ENCODE assay signal across 9 cellular contexts in the genomic region with DNA sequence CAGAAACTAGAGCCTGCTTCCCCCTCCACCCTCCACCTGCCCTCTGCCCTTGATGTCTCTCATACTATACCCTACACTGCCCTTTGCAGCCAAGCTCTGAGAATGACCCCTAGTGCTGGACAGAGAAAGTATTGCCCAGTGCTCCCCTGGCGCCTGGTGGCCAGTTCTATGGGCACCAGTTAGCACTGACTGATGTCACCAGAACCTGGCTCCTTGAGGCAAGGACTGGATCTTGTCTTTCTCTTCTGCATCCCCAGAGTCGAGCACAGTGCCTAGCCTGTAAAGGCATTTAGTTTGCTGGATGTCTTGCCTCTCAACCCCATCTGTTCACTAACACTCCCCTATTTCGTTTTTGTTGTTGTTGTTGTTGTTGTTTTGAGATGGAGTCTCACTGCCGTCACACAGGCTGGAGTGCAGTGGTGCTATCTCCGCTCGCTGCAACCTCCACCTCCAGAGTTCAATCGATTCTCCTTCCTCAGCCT. TPM values are rescaled to one million over a fixed set of nuclear protein-coding genes. Genes with fewer than 3 reads are reported as not detected.
A peak's percentile ranks its signal among the peaks of the same experiment; 100 is the strongest.
DNase-seq lines count a peak whose midpoint lies in the region; ATAC-seq lines count a peak whose summit lies in the region.
"Had no signal": no experiment of that assay in that cellular context is flagged by ENCODE, and none has a peak within 500 bp of the region (broad histone marks: within the 10 kb centered on the region; RNA-seq: fewer than 3 reads in every experiment).

No MANE protein-coding gene starts in this region.

- POLR2A ChIA-PET in CD4-positive, alpha-beta memory T cell (lab: Charles Lee; ENCODE audit: partially characterized antibody), result no interaction called here

- no peak overlapping the region for H3K4me3 ChIP-seq in GM23248
- H3K4me3 ChIP-seq in adipocyte (ENCODE audit: low read length), result no peak overlapping the region
- no peak overlapping the region for H3K4me3 ChIP-seq in skeletal muscle tissue (ENCODE audit: low read length in 3 of 3)
- H3K4me3 ChIP-seq in CD4-positive, alpha-beta memory T cell (ENCODE audit: low read length in 2 of 2), result no peak overlapping the region

- in situ Hi-C loops in GM23248 (cut with MboI), result no loop called here

- H3K36me3 Mint-ChIP-seq in CD4-positive, alpha-beta memory T cell, result no peaks in the 10 kb centered on the region

- peak; percentile 62 for DNase-seq in GM23248
- DNase-seq in adipocyte (ENCODE audit: low read depth), result peak; percentile 36
- DNase-seq in left ventricle myocardium superior, result no peak
- DNase-seq in COR-L47 (lab: John Stamatoyannopoulos, UW), result no peak
- DNase-seq in stimulated activated CD4-positive, alpha-beta T cell treated with anti-CD3 and anti-CD28 coated beads, Interleukin-15, amount 100 ng/mL, for 24 hours, result no peak
- no peak for DNase-seq in CD4-positive, alpha-beta memory T cell
- no peak for DNase-seq in central memory CD4-positive, alpha-beta T cell

- WGBS in GM23248 (ENCODE audit: low coverage in 1 of 2, low lambda C conversion rate in 2 of 2, missing lambda C conversion rate in 2 of 2), 2 experiments, result 88 to 91% methylated on average over 7 of the region's 7 CpGs

- H3K9ac ChIP-seq in GM23248, result peak overlapping the region; percentile 87
- H3K9ac ChIP-seq in adipocyte (ENCODE audit: low read length), result peak overlapping the region; percentile 99
- H3K9ac ChIP-seq in skeletal muscle tissue (ENCODE audit: low read depth in 1 of 3, low read length in 3 of 3), result peak overlapping the region in 2 of 3 donors; percentile 34 to 83

- peaks cover 42% of the 10 kb centered on the region for H3F3A ChIP-seq in GM23248 (ENCODE audit: insufficient read depth)

- H3K27me3 Mint-ChIP-seq in CD4-positive, alpha-beta memory T cell, result no peaks in the 10 kb centered on the region

- H3K9me3 ChIP-seq in GM23248 (ENCODE audit: low read depth), result no peaks in the 10 kb centered on the region
- H3K9me3 ChIP-seq in adipocyte (ENCODE audit: control insufficient read depth, low read length), result no peaks in the 10 kb centered on the region
- no peaks in the 10 kb centered on the region for H3K9me3 ChIP-seq in skeletal muscle tissue (ENCODE audit: control insufficient read depth in 3 of 3, low read length in 3 of 3)
- H3K9me3 ChIP-seq in CD4-positive, alpha-beta memory T cell (ENCODE audit: control insufficient read depth in 1 of 2, low read length in 2 of 2), result no peaks in the 10 kb centered on the region

- H3K4me1 ChIP-seq in GM23248 (ENCODE audit: insufficient read depth) (peaks cover 38% of the 10 kb centered on the region), adipocyte (ENCODE audit: control insufficient read depth, insufficient read depth, low read length) (peaks cover 69% of the 10 kb centered on the region), skeletal muscle tissue (ENCODE audit: control insufficient read depth in 3 of 3, insufficient read depth in 3 of 3, low read length in 3 of 3) (peaks cover 39 to 78% (median 64%) of the 10 kb centered on the region in 3 donors)
- H3K4me1 ChIP-seq in CD4-positive, alpha-beta memory T cell (ENCODE audit: insufficient read depth, low read length), result peaks cover under 1% of the 10 kb centered on the region

- no peak overlapping the region for H3K4me3 Mint-ChIP-seq in CD4-positive, alpha-beta memory T cell
- H3K4me3 Mint-ChIP-seq: T-helper 2 cell treated with Interferon-gamma antibody and Interleukin-4, amounts not matched to agents 5 μg/mL and 100 μg/mL, for 36 hours had no signal

- no peaks in the 10 kb centered on the region for H4K20me1 ChIP-seq in GM23248 (ENCODE audit: insufficient read depth)

- no peaks in the 10 kb centered on the region for H3K9me2 ChIP-seq in GM23248 (ENCODE audit: insufficient read depth)

- ATAC-seq in left ventricle myocardium superior, result peak; percentile 22

- peaks cover 0 to 7% (median 3%) of the 10 kb centered on the region in 4 donors for H3K4me1 Mint-ChIP-seq in CD4-positive, alpha-beta memory T cell

- intact Hi-C loops in left ventricle myocardium superior (cut with micrococcal nuclease), result no loop called here
- intact Hi-C loops in CD4-positive, alpha-beta memory T cell (cut with micrococcal nuclease), result no loop called here

- peak overlapping the region; percentile 98 for H3K27ac ChIP-seq in GM23248
- H3K27ac ChIP-seq in skeletal muscle tissue (ENCODE audit: low read depth, low read length), result peak overlapping the region; percentile 98
- H3K27ac ChIP-seq in CD4-positive, alpha-beta memory T cell (ENCODE audit: low read depth, low read length), result no peak overlapping the region

- no peak overlapping the region for H3K27ac Mint-ChIP-seq in CD4-positive, alpha-beta memory T cell
- H3K27ac Mint-ChIP-seq: T-helper 2 cell treated with Interferon-gamma antibody and Interleukin-4, amounts not matched to agents 5 μg/mL and 100 μg/mL, for 36 hours had no signal

- H3K36me3 ChIP-seq in GM23248 (ENCODE audit: low read depth) (peaks cover 22% of the 10 kb centered on the region; the same call in 1 of the 2 replicates), adipocyte (ENCODE audit: control insufficient read depth, insufficient read depth, low read length, severe bottlenecking) (peaks cover 24% of the 10 kb centered on the region), skeletal muscle tissue (ENCODE audit: control insufficient read depth in 3 of 3, insufficient read depth in 3 of 3, low read length in 3 of 3) (peaks cover 12 to 18% (median 15%) of the 10 kb centered on the region in 3 donors)
- no peaks in the 10 kb centered on the region for H3K36me3 ChIP-seq in CD4-positive, alpha-beta memory T cell (ENCODE audit: insufficient read depth, low read length)

- peaks cover 46% of the 10 kb centered on the region for H3K79me2 ChIP-seq in GM23248 (ENCODE audit: insufficient read depth)

- no peaks in the 10 kb centered on the region for H3K9me3 Mint-ChIP-seq in CD4-positive, alpha-beta memory T cell
- H3K9me3 Mint-ChIP-seq: T-helper 2 cell treated with Interferon-gamma antibody and Interleukin-4, amounts not matched to agents 5 μg/mL and 100 μg/mL, for 36 hours had no signal

- H3K27me3 ChIP-seq in GM23248 (replicated peaks; ENCODE audit: insufficient read depth) (no peaks in the 10 kb centered on the region), adipocyte (replicated peaks; ENCODE audit: control insufficient read depth, insufficient read depth, low read length) (no peaks in the 10 kb centered on the region), skeletal muscle tissue (ENCODE audit: control insufficient read depth in 3 of 3, insufficient read depth in 3 of 3, low read length in 3 of 3) (no peaks in the 10 kb centered on the region)
- H3K27me3 ChIP-seq in CD4-positive, alpha-beta memory T cell (ENCODE audit: insufficient read depth, low read length), result no peaks in the 10 kb centered on the region

- CTCF ChIA-PET in CD4-positive, alpha-beta memory T cell (lab: Charles Lee; ENCODE audit: partially characterized antibody), result interaction anchor here (1.6 kb wide), 1 partner anchor 18 kb away, joined by 3 read pairs; no protein-coding TSS in a partner anchor

- no peak overlapping the region for H3K4me2 ChIP-seq in GM23248 (ENCODE audit: unreplicated experiment)

- H2AFZ ChIP-seq in GM23248, result no peak overlapping the region

RNA-seq across cellular contexts. Expression of gene PHLDA3, which starts 5.9 kb away (rescaled TPM):
- 148 and 162 TPM in 2 replicates for total RNA-seq in GM23248 (2014; rRNA removed; shearing (Covaris generic))
- 112 and 117 TPM in 2 replicates for polyA plus RNA-seq in GM23248 (2016; fragmentation: Nextera tagmentation; extraction: Ambion mirVana)
- total RNA-seq in left ventricle myocardium superior (20.4 TPM), skeletal muscle tissue (8.9 TPM)
- total RNA-seq in CD4-positive, alpha-beta memory T cell, result 1 to 10 TPM; 7.0 to 7.8 TPM
- polyA plus RNA-seq in CD4-positive, alpha-beta memory T cell, result 1 to 10 TPM in 1 of 2 donors, under 1 TPM in 1; 0.30 to 1.1 TPM

RNA-seq across cellular contexts. Expression of gene TNNI1, which starts 41.6 kb away (rescaled TPM):
- total RNA-seq in GM23248 (2014; rRNA removed; shearing (Covaris generic)), result not detected in 2 replicates
- 0.20 and 2.0 TPM in 2 replicates for polyA plus RNA-seq in GM23248 (2016; fragmentation: Nextera tagmentation; extraction: Ambion mirVana)
- total RNA-seq in left ventricle myocardium superior (1.1 TPM), skeletal muscle tissue (251 TPM)
- not detected for total RNA-seq in CD4-positive, alpha-beta memory T cell
- not detected for polyA plus RNA-seq in CD4-positive, alpha-beta memory T cell

RNA-seq across cellular contexts. Expression of gene CSRP1, which starts 43.8 kb away (rescaled TPM):
- total RNA-seq in GM23248 (2014; rRNA removed; shearing (Covaris generic)), result 1,160 and 1,256 TPM in 2 replicates
- 510 and 529 TPM in 2 replicates for polyA plus RNA-seq in GM23248 (2016; fragmentation: Nextera tagmentation; extraction: Ambion mirVana)
- total RNA-seq in left ventricle myocardium superior (41.4 TPM), skeletal muscle tissue (42.8 TPM)
- total RNA-seq in CD4-positive, alpha-beta memory T cell, result 10 to 100 TPM; 34.2 to 36.0 TPM
- 10 to 100 TPM; 74.6 to 79.3 TPM for polyA plus RNA-seq in CD4-positive, alpha-beta memory T cell

Comparison
In these comparisons a context has a peak if more than half of its experiments do, and no peak if none do; other contexts are left out.
1. DNase-seq: peak in GM23248 (single experiment) and adipocyte (single experiment); none in left ventricle myocardium superior (single experiment), COR-L47 (single experiment), stimulated activated CD4-positive, alpha-beta T cell treated with anti-CD3 and anti-CD28 coated beads, Interleukin-15, amount 100 ng/mL, for 24 hours (single experiment), CD4-positive, alpha-beta memory T cell (0 of 5) and central memory CD4-positive, alpha-beta T cell (single experiment).
2. RNA of gene TNNI1, which starts 41.6 kb away (total RNA-seq): 251 TPM in skeletal muscle tissue (single experiment); 1.1 TPM in left ventricle myocardium superior (single experiment), not detected in GM23248 and not detected in CD4-positive, alpha-beta memory T cell; every median in the first group is over 100 times any median in the second.
3. RNA of gene CSRP1, which starts 43.8 kb away (total RNA-seq): 1,160 to 1,256 TPM in GM23248; 42.8 TPM in skeletal muscle tissue (single experiment), 41.4 TPM in left ventricle myocardium superior (single experiment) and 34.2 to 36.0 TPM in CD4-positive, alpha-beta memory T cell; every median in the first group is over 10 times any median in the second.
4. Peak in every context shown above with its lines, with median percentiles within 50 percentile points of each other: H3K9ac ChIP-seq.